21 cellular contexts compared by ENCODE assay signal in genomic region chr1:168729405-168729802, GRCh38. TPM values are rescaled to one million over a fixed set of nuclear protein-coding genes. Genes with fewer than 3 reads are reported as not detected.
DNase-seq lines count a peak whose midpoint lies in the region; ATAC-seq and TF ChIP-seq lines count a peak whose summit lies in the region.
"Had no signal": no experiment of that assay in that cellular context is flagged by ENCODE, and none has a peak within 500 bp of the region (broad histone marks: within the 10 kb centered on the region; RNA-seq: fewer than 3 reads in every experiment).

No MANE protein-coding gene starts in this region.

- no peaks in the 10 kb centered on the region for H3K79me2 ChIP-seq in GM23248 (ENCODE audit: insufficient read depth)
- no peaks in the 10 kb centered on the region for H3K79me2 ChIP-seq in mammary epithelial cell (ENCODE audit: insufficient read depth, low read length)

- H3F3A ChIP-seq in GM23248 (ENCODE audit: insufficient read depth) = peaks cover 6% of the 10 kb centered on the region; the same call in 1 of the 2 replicates

- no peaks in the 10 kb centered on the region for H3K9me2 ChIP-seq in GM23248 (ENCODE audit: insufficient read depth)

- no peaks in the 10 kb centered on the region for H4K20me1 ChIP-seq in GM23248 (ENCODE audit: insufficient read depth)
- no peaks in the 10 kb centered on the region for H4K20me1 ChIP-seq in mammary epithelial cell (ENCODE audit: insufficient read depth, low read length)
- H4K20me1 ChIP-seq: BLaER1 treated with 17β-estradiol and CSF1 and Interleukin-3, amounts not matched to agents 10 nM and 100 nM had no signal

- dilution Hi-C loops in mammary epithelial cell (cut with HindIII; ENCODE audit: low sequenced_read_pairs) = no loop called here

- in situ Hi-C loops in GM23248 (cut with MboI) = no loop called here
- in situ Hi-C loops in mammary epithelial cell (cut with MboI; ENCODE audit: low sequenced_read_pairs in 2 of 2) = no loop called here

- WGBS in GM23248 (ENCODE audit: low coverage in 1 of 2, low lambda C conversion rate in 2 of 2, missing lambda C conversion rate in 2 of 2), 2 experiments = 41 to 46% methylated on average over 5 of the region's 5 CpGs
- 82 to 90% methylated on average over 3 of the region's 5 CpGs for WGBS in gastroesophageal sphincter (ENCODE audit: low coverage in 1 of 2), 2 donors
- WGBS in esophagus muscularis mucosa = 93% methylated on average over 5 of the region's 5 CpGs
- WGBS in mammary epithelial cell (ENCODE audit: low coverage, missing lambda C conversion rate) = 100% methylated on average over 5 of the region's 5 CpGs

- DNase-seq in GM23248 (no peak), esophagus muscularis mucosa (ENCODE audit: extremely low spot score) (no peak), mammary epithelial cell (no peak), epidermal melanocyte (ENCODE audit: insufficient read length, low spot score) (no peak), Peyer's patch (no peak)
- DNase-seq: CD8-positive, alpha-beta T cell; DMS53; KBM-7; NCI-H1105 treated with DMSO at 0.1 percent for 48 hours; NCI-H1694; NCI-H2081 treated with DMSO at 0.1 percent for 48 hours; NCI-H510A; NCI-H774; SHP77 treated with DMSO at 0.1 percent for 48 hours had no signal

- no peaks in the 10 kb centered on the region for H3K36me3 Mint-ChIP-seq in nephron (ENCODE audit: low read depth)
- H3K36me3 Mint-ChIP-seq: CD8-positive, alpha-beta T cell had no signal

- no peak overlapping the region for H3K9ac ChIP-seq in GM23248
- no peak overlapping the region for H3K9ac ChIP-seq in skeletal muscle tissue (ENCODE audit: low read depth in 1 of 3, low read length in 3 of 3)
- H3K9ac ChIP-seq in mammary epithelial cell (ENCODE audit: insufficient read depth, low read length) = no peak overlapping the region
- H3K9ac ChIP-seq: BLaER1 treated with 17β-estradiol and CSF1 and Interleukin-3, amounts not matched to agents 10 nM and 100 nM had no signal

- TF ChIP-seq POLR2A in gastroesophageal sphincter (IDR thresholded peaks at IDR 0.05) (no peak), esophagus muscularis mucosa (IDR thresholded peaks at IDR 0.05; ENCODE audit: low read depth) (no peak), Peyer's patch (IDR thresholded peaks at IDR 0.05) (no peak)

- no peak for TF ChIP-seq EP300 in gastroesophageal sphincter (IDR thresholded peaks at IDR 0.05)
- no peak for TF ChIP-seq EP300 in esophagus muscularis mucosa (IDR thresholded peaks at IDR 0.05)

- no peaks in the 10 kb centered on the region for H3K9me3 Mint-ChIP-seq in nephron
- H3K9me3 Mint-ChIP-seq: CD8-positive, alpha-beta T cell had no signal

- H3K27me3 Mint-ChIP-seq in nephron (ENCODE audit: low read depth) = peaks cover 9% of the 10 kb centered on the region

- no peak overlapping the region for H3K4me3 Mint-ChIP-seq in nephron
- H3K4me3 Mint-ChIP-seq: CD8-positive, alpha-beta T cell had no signal

- intact Hi-C loops in esophagus muscularis mucosa (cut with DNase I) = no loop called here
- intact Hi-C loops in mammary epithelial cell (cut with micrococcal nuclease) = no loop called here

- peak overlapping the region in 2 of 3 experiments; percentile 17 to 59 for H3K27ac Mint-ChIP-seq in nephron
- H3K27ac Mint-ChIP-seq: CD8-positive, alpha-beta T cell had no signal

- peaks cover 25% of the 10 kb centered on the region for H3K4me1 Mint-ChIP-seq in nephron

- no peak overlapping the region for H3K27ac ChIP-seq in GM23248
- H3K27ac ChIP-seq in gastroesophageal sphincter = peak overlapping the region in 1 of 4 donors; percentile 42
- H3K27ac ChIP-seq in skeletal muscle tissue (ENCODE audit: low read depth, low read length) = peak overlapping the region; percentile 8
- peak overlapping the region in 1 of 4 donors; percentile 65 for H3K27ac ChIP-seq in esophagus muscularis mucosa (replicated peaks in 1 of 4)
- H3K27ac ChIP-seq in mammary epithelial cell (ENCODE audit: insufficient read depth, low read depth, low read length) = no peak overlapping the region
- peak overlapping the region in 1 of 4 donors; percentile 21 for H3K27ac ChIP-seq in Peyer's patch
- H3K27ac ChIP-seq: A549; BLaER1 treated with 17β-estradiol and CSF1 and Interleukin-3, amounts not matched to agents 10 nM and 100 nM had no signal

- no peaks in the 10 kb centered on the region for H3K36me3 ChIP-seq in GM23248 (ENCODE audit: low read depth)
- no peaks in the 10 kb centered on the region for H3K36me3 ChIP-seq in gastroesophageal sphincter
- no peaks in the 10 kb centered on the region for H3K36me3 ChIP-seq in skeletal muscle tissue (ENCODE audit: control insufficient read depth in 3 of 3, insufficient read depth in 3 of 3, low read length in 3 of 3)
- H3K36me3 ChIP-seq in esophagus muscularis mucosa = no peaks in the 10 kb centered on the region
- no peaks in the 10 kb centered on the region for H3K36me3 ChIP-seq in mammary epithelial cell (ENCODE audit: insufficient read depth, low read length)
- no peaks in the 10 kb centered on the region for H3K36me3 ChIP-seq in Peyer's patch
- H3K36me3 ChIP-seq: BLaER1 treated with 17β-estradiol and CSF1 and Interleukin-3, amounts not matched to agents 10 nM and 100 nM had no signal

- BruUV-seq in mammary epithelial cell (replicated peaks; lab: Mats Ljungman, UMichigan) = no TSS peak

- TF ChIP-seq CTCF in gastroesophageal sphincter (IDR thresholded peaks at IDR 0.05) = no peak
- no peak for TF ChIP-seq CTCF in nephron (IDR thresholded peaks at IDR 0.05; ENCODE audit: unreplicated experiment in 3 of 3)
- no peak for TF ChIP-seq CTCF in esophagus muscularis mucosa (IDR thresholded peaks at IDR 0.05)
- TF ChIP-seq CTCF in mammary epithelial cell (conservative IDR thresholded peaks at IDR 0.05 in 1 of 2, IDR thresholded peaks at IDR 0.05 in 1 of 2; ENCODE audit: extremely low read depth in 1 of 2, insufficient read depth in 1 of 2, low read depth in 1 of 2, low read length in 2 of 2) = no peak
- TF ChIP-seq CTCF in Peyer's patch (IDR thresholded peaks at IDR 0.05) = no peak

- CTCF ChIA-PET in mammary epithelial cell (lab: Charles Lee; ENCODE audit: low non-redundant PET) = interaction anchor here (0.6 kb wide), 1 partner anchor 126 kb away, joined by 3 read pairs; no protein-coding TSS in a partner anchor

- ATAC-seq in gastroesophageal sphincter = peak; percentile 55
- ATAC-seq: A549; CD8-positive, alpha-beta T cell; GM12878 had no signal

- H2AFZ ChIP-seq in GM23248 (peak overlapping the region; percentile 4; the same call in 1 of the 2 replicates), mammary epithelial cell (ENCODE audit: low read depth, low read length) (no peak overlapping the region)

- H3K4me2 ChIP-seq in GM23248 (ENCODE audit: unreplicated experiment) (peak overlapping the region; percentile 78), mammary epithelial cell (ENCODE audit: insufficient read depth, low read depth, low read length) (no peak overlapping the region)
- H3K4me2 ChIP-seq: A549; BLaER1 treated with 17β-estradiol and CSF1 and Interleukin-3, amounts not matched to agents 10 nM and 100 nM had no signal

- H3K9me3 ChIP-seq in GM23248 (ENCODE audit: low read depth) (no peaks in the 10 kb centered on the region), gastroesophageal sphincter (no peaks in the 10 kb centered on the region), skeletal muscle tissue (ENCODE audit: control insufficient read depth in 3 of 3, low read length in 3 of 3) (no peaks in the 10 kb centered on the region), esophagus muscularis mucosa (no peaks in the 10 kb centered on the region), mammary epithelial cell (replicated peaks; ENCODE audit: insufficient read depth, low read length) (no peaks in the 10 kb centered on the region), Peyer's patch (no peaks in the 10 kb centered on the region)
- H3K9me3 ChIP-seq: A549 had no signal

- H3K4me1 ChIP-seq in GM23248 (ENCODE audit: insufficient read depth) (peaks cover 19% of the 10 kb centered on the region), gastroesophageal sphincter (peaks cover 0 to 16% (median 0%) of the 10 kb centered on the region in 3 donors), skeletal muscle tissue (ENCODE audit: control insufficient read depth in 3 of 3, insufficient read depth in 3 of 3, low read length in 3 of 3) (peaks cover 10 to 17% (median 11%) of the 10 kb centered on the region in 3 donors), esophagus muscularis mucosa (peaks cover 0 to 32% (median 10%) of the 10 kb centered on the region in 4 donors), mammary epithelial cell (ENCODE audit: insufficient read depth, low read length) (no peaks in the 10 kb centered on the region), Peyer's patch (no peaks in the 10 kb centered on the region)
- H3K4me1 ChIP-seq: A549 had no signal

- H3K27me3 ChIP-seq in GM23248 (replicated peaks; ENCODE audit: insufficient read depth) = no peaks in the 10 kb centered on the region
- no peaks in the 10 kb centered on the region for H3K27me3 ChIP-seq in gastroesophageal sphincter
- no peaks in the 10 kb centered on the region for H3K27me3 ChIP-seq in skeletal muscle tissue (ENCODE audit: control insufficient read depth in 3 of 3, insufficient read depth in 3 of 3, low read length in 3 of 3)
- no peaks in the 10 kb centered on the region for H3K27me3 ChIP-seq in esophagus muscularis mucosa
- no peaks in the 10 kb centered on the region for H3K27me3 ChIP-seq in mammary epithelial cell (ENCODE audit: insufficient read depth, low read length)
- H3K27me3 ChIP-seq in Peyer's patch = no peaks in the 10 kb centered on the region
- H3K27me3 ChIP-seq: BLaER1 treated with 17β-estradiol and CSF1 and Interleukin-3, amounts not matched to agents 10 nM and 100 nM had no signal

- no peak overlapping the region for H3K4me3 ChIP-seq in GM23248
- H3K4me3 ChIP-seq in gastroesophageal sphincter = peak overlapping the region in 1 of 2 donors; percentile 43
- H3K4me3 ChIP-seq in skeletal muscle tissue (ENCODE audit: low read length in 3 of 3) = no peak overlapping the region
- H3K4me3 ChIP-seq in esophagus muscularis mucosa = peak overlapping the region in 1 of 4 donors; percentile 41
- no peak overlapping the region for H3K4me3 ChIP-seq in mammary epithelial cell (replicated peaks in 1 of 3; ENCODE audit: insufficient read depth in 1 of 3, low read depth in 2 of 3, low read length in 3 of 3)
- H3K4me3 ChIP-seq in Peyer's patch = no peak overlapping the region
- H3K4me3 ChIP-seq: A549; BLaER1 treated with 17β-estradiol and CSF1 and Interleukin-3, amounts not matched to agents 10 nM and 100 nM; GM12878 had no signal

RNA-seq across cellular contexts. Expression of gene DPT, which starts 0.4 kb away (rescaled TPM):
- 11.8 and 14.9 TPM in 2 replicates for total RNA-seq in GM23248 (2014; rRNA removed; shearing (Covaris generic))
- polyA plus RNA-seq in GM23248 (2016; fragmentation: Nextera tagmentation; extraction: Ambion mirVana) = 20.0 and 20.8 TPM in 2 replicates
- total RNA-seq in gastroesophageal sphincter = 100 to 1,000 TPM in 3 of 4 donors, 10 to 100 TPM in 1; 75.2 to 354 (median 130) TPM
- total RNA-seq in skeletal muscle tissue = 74.6 TPM
- 100 to 1,000 TPM in 3 of 4 donors, 10 to 100 TPM in 1; 95.3 to 190 (median 138) TPM for total RNA-seq in esophagus muscularis mucosa
- total RNA-seq in mammary epithelial cell = not detected
- polyA plus RNA-seq in mammary epithelial cell = not detected
- not detected for polyA minus RNA-seq in mammary epithelial cell
- 10 to 100 TPM in 3 of 4 donors, 1 to 10 TPM in 1; 6.8 to 25.9 (median 17.2) TPM for total RNA-seq in Peyer's patch
- total RNA-seq: CD8-positive, alpha-beta T cell; OCI-LY7 had no signal
- polyA plus RNA-seq: A549 had no signal

Comparison
In these comparisons a context has a peak if more than half of its experiments do, and no peak if none do; other contexts are left out.
1. RNA of gene DPT, which starts 0.4 kb away (total RNA-seq): 95.3 to 190 TPM in esophagus muscularis mucosa, 75.2 to 354 TPM in gastroesophageal sphincter, 74.6 TPM in skeletal muscle tissue (single experiment), 6.8 to 25.9 TPM in Peyer's patch and 11.8 to 14.9 TPM in GM23248; not detected in mammary epithelial cell; every median in the first group is over 4 times any median in the second.